In genomic region chr22:23767303-23767672, GRCh38 we compare ENCODE assay signal across 8 cellular contexts. TPM values are rescaled to one million over a fixed set of nuclear protein-coding genes. Genes with fewer than 3 reads are reported as not detected.
A peak's percentile ranks its signal among the peaks of the same experiment; 100 is the strongest.
DNase-seq lines count a peak whose midpoint lies in the region; TF ChIP-seq lines count a peak whose summit lies in the region.

No MANE protein-coding gene starts in this region.

- no peaks in the 10 kb centered on the region for H3K27me3 Mint-ChIP-seq in activated naive CD4-positive, alpha-beta T cell treated with anti-CD3 and anti-CD28 coated beads, Interleukin-2, amount 50 U/mL, for 24 hours
- no peaks in the 10 kb centered on the region for H3K27me3 Mint-ChIP-seq in mesothelial cell of epicardium (ENCODE audit: low read depth)

- peaks cover 50% of the 10 kb centered on the region for H3K4me1 Mint-ChIP-seq in activated naive CD4-positive, alpha-beta T cell treated with anti-CD3 and anti-CD28 coated beads, Interleukin-2, amount 50 U/mL, for 24 hours
- peaks cover 28% of the 10 kb centered on the region for H3K4me1 Mint-ChIP-seq in mesothelial cell of epicardium

- DNase-seq in activated naive CD4-positive, alpha-beta T cell (lab: John Stamatoyannopoulos, UW) = no peak
- DNase-seq in mesothelial cell of epicardium (ENCODE audit: low spot score in 2 of 2, unreplicated experiment in 2 of 2) (no peak), vagina (ENCODE audit: extremely low spot score in 2 of 2) (no peak), NCI-H82 treated with DMSO at 0.1 percent for 48 hours (lab: John Stamatoyannopoulos, UW; ENCODE audit: unreplicated experiment) (no peak), RPMI8226 (no peak)
- DNase-seq in effector CD8-positive, alpha-beta T cell (lab: John Stamatoyannopoulos, UW) = no peak

- H3K9me3 Mint-ChIP-seq in activated naive CD4-positive, alpha-beta T cell treated with anti-CD3 and anti-CD28 coated beads, Interleukin-2, amount 50 U/mL, for 24 hours = no peaks in the 10 kb centered on the region
- no peaks in the 10 kb centered on the region for H3K9me3 Mint-ChIP-seq in mesothelial cell of epicardium

- no peaks in the 10 kb centered on the region for H3K27me3 ChIP-seq in vagina

- TF ChIP-seq CTCF in mesothelial cell of epicardium (IDR thresholded peaks at IDR 0.05; ENCODE audit: unreplicated experiment) (no peak), vagina (IDR thresholded peaks at IDR 0.05) (no peak)

- no peak overlapping the region for H3K27ac Mint-ChIP-seq in activated naive CD4-positive, alpha-beta T cell treated with anti-CD3 and anti-CD28 coated beads, Interleukin-2, amount 50 U/mL, for 24 hours
- H3K27ac Mint-ChIP-seq in mesothelial cell of epicardium = no peak overlapping the region

- peak overlapping the region; percentile 72 for H3K4me3 Mint-ChIP-seq in activated naive CD4-positive, alpha-beta T cell treated with anti-CD3 and anti-CD28 coated beads, Interleukin-2, amount 50 U/mL, for 24 hours
- H3K4me3 Mint-ChIP-seq in mesothelial cell of epicardium = peak overlapping the region; percentile 86

- no peaks in the 10 kb centered on the region for H3K36me3 ChIP-seq in vagina

- H3K4me1 ChIP-seq in vagina = peaks cover 62% of the 10 kb centered on the region

- H3K36me3 Mint-ChIP-seq in activated naive CD4-positive, alpha-beta T cell treated with anti-CD3 and anti-CD28 coated beads, Interleukin-2, amount 50 U/mL, for 24 hours = no peaks in the 10 kb centered on the region
- H3K36me3 Mint-ChIP-seq in mesothelial cell of epicardium = peaks cover 3% of the 10 kb centered on the region

- H3K27ac ChIP-seq in cingulate gyrus (ENCODE audit: low read depth, low read length) (peak overlapping the region; percentile 94), vagina (peak overlapping the region; percentile 68)

- no peak for TF ChIP-seq POLR2A in vagina (IDR thresholded peaks at IDR 0.05)

- H3K9me3 ChIP-seq in vagina = no peaks in the 10 kb centered on the region

- peak overlapping the region; percentile 55 to 84 for H3K4me3 ChIP-seq in vagina

- intact Hi-C loops in vagina (cut with DNase I) = loop anchor here (5.0 kb wide), 1 partner anchor 80 kb away; no protein-coding TSS in a partner anchor

RNA-seq across cellular contexts. Expression of gene CHCHD10, which starts 0.5 kb away (rescaled TPM):
- total RNA-seq in mesothelial cell of epicardium (56.6 to 61.9 TPM (median 61.8 TPM) in 3 replicates), vagina (12.0 TPM)

RNA-seq across cellular contexts. Expression of gene C22orf15, which starts 4.5 kb away (rescaled TPM):
- 0.36 to 0.82 TPM (median 0.52 TPM) in 3 replicates for total RNA-seq in mesothelial cell of epicardium
- total RNA-seq in vagina = not detected

RNA-seq across cellular contexts. Expression of gene MMP11, which starts 5.4 kb away (rescaled TPM):
- total RNA-seq in mesothelial cell of epicardium (510 to 566 TPM (median 528 TPM) in 3 replicates), vagina (6.4 TPM)

RNA-seq across cellular contexts. Expression of gene VPREB3, which starts 13.1 kb away (rescaled TPM):
- total RNA-seq in mesothelial cell of epicardium (0.52 TPM in 1 of 3 replicates, not detected in the others), vagina (not detected)

RNA-seq across cellular contexts. Expression of gene ZNF70, which starts 16.4 kb away (rescaled TPM):
- 17.8 to 18.7 TPM (median 18.2 TPM) in 3 replicates for total RNA-seq in mesothelial cell of epicardium
- total RNA-seq in vagina = 4.9 TPM

Comparison
In these comparisons a context has a peak if more than half of its experiments do, and no peak if none do; other contexts are left out.
1. RNA of gene MMP11, which starts 5.4 kb away (total RNA-seq): 510 to 566 TPM in mesothelial cell of epicardium; 6.4 TPM in vagina (single experiment); every median in the first group is over 10 times any median in the second.